1 cellular context compared by ENCODE assay signal in the genomic region with DNA sequence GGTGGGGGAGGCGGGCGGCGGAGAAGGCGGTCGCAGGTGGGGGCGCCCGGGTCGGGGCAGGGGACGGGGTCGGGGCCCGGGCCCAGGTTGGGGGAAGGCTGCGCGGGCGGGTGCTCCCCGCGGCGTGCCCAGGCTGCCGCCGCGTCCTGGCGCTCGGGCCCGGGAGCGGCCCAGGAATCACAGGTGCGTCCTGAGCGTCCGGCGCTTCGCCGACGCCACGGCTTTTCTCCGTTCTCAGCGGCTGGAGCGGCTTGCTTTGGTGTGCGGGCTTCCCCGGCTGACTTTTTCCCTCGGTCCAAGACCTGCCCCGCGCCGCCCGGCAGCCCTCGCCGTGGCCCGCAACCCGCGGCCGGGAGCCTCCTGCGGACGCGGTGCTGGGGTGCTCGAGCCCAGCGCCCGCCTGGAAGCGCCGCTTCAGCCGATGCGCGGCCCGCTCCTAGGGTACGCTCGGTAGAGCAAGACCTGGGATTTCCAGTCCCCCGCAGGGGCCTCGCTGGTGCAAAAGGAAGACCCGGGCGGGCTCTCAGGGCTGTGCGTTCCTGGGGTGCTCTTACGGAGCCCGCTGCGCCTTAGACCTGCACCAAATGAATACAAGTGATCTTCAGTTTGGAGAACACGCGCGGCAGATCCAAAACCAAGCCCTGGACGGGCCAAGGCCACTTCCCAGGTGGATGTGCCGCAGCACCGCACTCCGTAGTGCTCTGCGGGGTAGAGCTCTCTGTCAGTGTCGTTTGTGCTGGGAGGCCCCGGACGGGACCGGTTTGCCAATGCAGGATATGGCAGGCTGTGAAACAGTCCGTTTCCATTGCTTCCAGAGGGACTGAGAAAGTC.
TF ChIP-seq lines count a peak whose summit lies in the region.

No MANE protein-coding gene starts in this region.

TF ChIP-seq in HepG2, 621 proteins besides CTCF, POLR2A, EP300 and RAD21 (continued from another document and continues in another):
- TF ChIP-seq, protein P1, sequence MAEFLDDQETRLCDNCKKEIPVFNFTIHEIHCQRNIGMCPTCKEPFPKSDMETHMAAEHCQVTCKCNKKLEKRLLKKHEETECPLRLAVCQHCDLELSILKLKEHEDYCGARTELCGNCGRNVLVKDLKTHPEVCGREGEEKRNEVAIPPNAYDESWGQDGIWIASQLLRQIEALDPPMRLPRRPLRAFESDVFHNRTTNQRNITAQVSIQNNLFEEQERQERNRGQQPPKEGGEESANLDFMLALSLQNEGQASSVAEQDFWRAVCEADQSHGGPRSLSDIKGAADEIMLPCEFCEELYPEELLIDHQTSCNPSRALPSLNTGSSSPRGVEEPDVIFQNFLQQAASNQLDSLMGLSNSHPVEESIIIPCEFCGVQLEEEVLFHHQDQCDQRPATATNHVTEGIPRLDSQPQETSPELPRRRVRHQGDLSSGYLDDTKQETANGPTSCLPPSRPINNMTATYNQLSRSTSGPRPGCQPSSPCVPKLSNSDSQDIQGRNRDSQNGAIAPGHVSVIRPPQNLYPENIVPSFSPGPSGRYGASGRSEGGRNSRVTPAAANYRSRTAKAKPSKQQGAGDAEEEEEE (CRISPR knock-in tag; IDR thresholded peaks at IDR 0.05; ENCODE audit: borderline replicate concordance), result no peak
- TF ChIP-seq MTF2 (CRISPR knock-in tag; IDR thresholded peaks at IDR 0.05; ENCODE audit: borderline replicate concordance), result peak; percentile 69; the same call in 1 of the 2 replicates
- TF ChIP-seq ZBTB38 (CRISPR knock-in tag; IDR thresholded peaks at IDR 0.05), result no peak
- TF ChIP-seq ZFYVE20 (CRISPR knock-in tag; IDR thresholded peaks at IDR 0.05; ENCODE audit: borderline replicate concordance, low read depth), result no peak
- TF ChIP-seq SNAI1 (CRISPR knock-in tag; IDR thresholded peaks at IDR 0.05; ENCODE audit: borderline replicate concordance), result no peak
- TF ChIP-seq ISL2 (CRISPR knock-in tag; IDR thresholded peaks at IDR 0.05), result peak; percentile 23; the same call in 1 of the 2 replicates
- no peak for TF ChIP-seq MZF1 (CRISPR knock-in tag; IDR thresholded peaks at IDR 0.05; ENCODE audit: borderline replicate concordance)
- TF ChIP-seq TP53 (CRISPR knock-in tag; conservative IDR thresholded peaks at IDR 0.05), result no peak
- TF ChIP-seq, protein P2, sequence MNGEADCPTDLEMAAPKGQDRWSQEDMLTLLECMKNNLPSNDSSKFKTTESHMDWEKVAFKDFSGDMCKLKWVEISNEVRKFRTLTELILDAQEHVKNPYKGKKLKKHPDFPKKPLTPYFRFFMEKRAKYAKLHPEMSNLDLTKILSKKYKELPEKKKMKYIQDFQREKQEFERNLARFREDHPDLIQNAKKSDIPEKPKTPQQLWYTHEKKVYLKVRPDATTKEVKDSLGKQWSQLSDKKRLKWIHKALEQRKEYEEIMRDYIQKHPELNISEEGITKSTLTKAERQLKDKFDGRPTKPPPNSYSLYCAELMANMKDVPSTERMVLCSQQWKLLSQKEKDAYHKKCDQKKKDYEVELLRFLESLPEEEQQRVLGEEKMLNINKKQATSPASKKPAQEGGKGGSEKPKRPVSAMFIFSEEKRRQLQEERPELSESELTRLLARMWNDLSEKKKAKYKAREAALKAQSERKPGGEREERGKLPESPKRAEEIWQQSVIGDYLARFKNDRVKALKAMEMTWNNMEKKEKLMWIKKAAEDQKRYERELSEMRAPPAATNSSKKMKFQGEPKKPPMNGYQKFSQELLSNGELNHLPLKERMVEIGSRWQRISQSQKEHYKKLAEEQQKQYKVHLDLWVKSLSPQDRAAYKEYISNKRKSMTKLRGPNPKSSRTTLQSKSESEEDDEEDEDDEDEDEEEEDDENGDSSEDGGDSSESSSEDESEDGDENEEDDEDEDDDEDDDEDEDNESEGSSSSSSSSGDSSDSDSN (CRISPR knock-in tag; IDR thresholded peaks at IDR 0.05), result peak; percentile 69; the same call in 1 of the 2 replicates
- no peak for TF ChIP-seq RFX3 (CRISPR knock-in tag; IDR thresholded peaks at IDR 0.05)
- TF ChIP-seq ZNF724P (CRISPR knock-in tag; IDR thresholded peaks at IDR 0.05; ENCODE audit: borderline replicate concordance), result no peak
- TF ChIP-seq, protein P3, sequence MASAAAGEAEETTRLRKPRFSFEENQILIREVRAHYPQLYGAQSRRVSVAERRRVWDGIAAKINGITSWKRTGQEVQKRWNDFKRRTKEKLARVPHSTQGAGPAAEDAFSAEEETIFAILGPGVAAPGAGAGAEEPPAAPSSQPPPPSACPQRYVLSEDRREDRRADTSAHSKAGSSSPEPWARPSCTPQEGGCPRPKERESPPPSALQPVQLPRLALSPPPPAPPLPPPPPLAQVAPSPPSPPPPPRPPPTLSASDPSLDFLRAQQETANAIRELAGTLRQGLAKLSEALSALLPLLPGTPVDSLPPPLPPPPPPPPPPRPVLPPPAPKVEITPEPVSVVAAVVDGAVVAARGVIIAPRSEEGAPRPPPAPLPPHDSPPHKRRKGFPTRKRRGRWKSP (CRISPR knock-in tag; IDR thresholded peaks at IDR 0.05), result 0 out of 2 replicates have a peak, but pooled peaks have one; percentile 21
- TF ChIP-seq, protein P4, sequence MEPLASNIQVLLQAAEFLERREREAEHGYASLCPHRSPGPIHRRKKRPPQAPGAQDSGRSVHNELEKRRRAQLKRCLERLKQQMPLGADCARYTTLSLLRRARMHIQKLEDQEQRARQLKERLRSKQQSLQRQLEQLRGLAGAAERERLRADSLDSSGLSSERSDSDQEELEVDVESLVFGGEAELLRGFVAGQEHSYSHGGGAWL (CRISPR knock-in tag; IDR thresholded peaks at IDR 0.05), result 0 out of 2 replicates have a peak, but pooled peaks have one; percentile 29
- no peak for TF ChIP-seq ZNF75D (CRISPR knock-in tag; IDR thresholded peaks at IDR 0.05; ENCODE audit: borderline replicate concordance)
- TF ChIP-seq, protein P5, sequence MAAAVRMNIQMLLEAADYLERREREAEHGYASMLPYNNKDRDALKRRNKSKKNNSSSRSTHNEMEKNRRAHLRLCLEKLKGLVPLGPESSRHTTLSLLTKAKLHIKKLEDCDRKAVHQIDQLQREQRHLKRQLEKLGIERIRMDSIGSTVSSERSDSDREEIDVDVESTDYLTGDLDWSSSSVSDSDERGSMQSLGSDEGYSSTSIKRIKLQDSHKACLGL (CRISPR knock-in tag; IDR thresholded peaks at IDR 0.05), result peak; percentile 66
- TF ChIP-seq, protein P6, sequence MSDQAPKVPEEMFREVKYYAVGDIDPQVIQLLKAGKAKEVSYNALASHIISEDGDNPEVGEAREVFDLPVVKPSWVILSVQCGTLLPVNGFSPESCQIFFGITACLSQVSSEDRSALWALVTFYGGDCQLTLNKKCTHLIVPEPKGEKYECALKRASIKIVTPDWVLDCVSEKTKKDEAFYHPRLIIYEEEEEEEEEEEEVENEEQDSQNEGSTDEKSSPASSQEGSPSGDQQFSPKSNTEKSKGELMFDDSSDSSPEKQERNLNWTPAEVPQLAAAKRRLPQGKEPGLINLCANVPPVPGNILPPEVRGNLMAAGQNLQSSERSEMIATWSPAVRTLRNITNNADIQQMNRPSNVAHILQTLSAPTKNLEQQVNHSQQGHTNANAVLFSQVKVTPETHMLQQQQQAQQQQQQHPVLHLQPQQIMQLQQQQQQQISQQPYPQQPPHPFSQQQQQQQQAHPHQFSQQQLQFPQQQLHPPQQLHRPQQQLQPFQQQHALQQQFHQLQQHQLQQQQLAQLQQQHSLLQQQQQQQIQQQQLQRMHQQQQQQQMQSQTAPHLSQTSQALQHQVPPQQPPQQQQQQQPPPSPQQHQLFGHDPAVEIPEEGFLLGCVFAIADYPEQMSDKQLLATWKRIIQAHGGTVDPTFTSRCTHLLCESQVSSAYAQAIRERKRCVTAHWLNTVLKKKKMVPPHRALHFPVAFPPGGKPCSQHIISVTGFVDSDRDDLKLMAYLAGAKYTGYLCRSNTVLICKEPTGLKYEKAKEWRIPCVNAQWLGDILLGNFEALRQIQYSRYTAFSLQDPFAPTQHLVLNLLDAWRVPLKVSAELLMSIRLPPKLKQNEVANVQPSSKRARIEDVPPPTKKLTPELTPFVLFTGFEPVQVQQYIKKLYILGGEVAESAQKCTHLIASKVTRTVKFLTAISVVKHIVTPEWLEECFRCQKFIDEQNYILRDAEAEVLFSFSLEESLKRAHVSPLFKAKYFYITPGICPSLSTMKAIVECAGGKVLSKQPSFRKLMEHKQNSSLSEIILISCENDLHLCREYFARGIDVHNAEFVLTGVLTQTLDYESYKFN (CRISPR knock-in tag; conservative IDR thresholded peaks at IDR 0.05), result no peak
- TF ChIP-seq, protein P7, sequence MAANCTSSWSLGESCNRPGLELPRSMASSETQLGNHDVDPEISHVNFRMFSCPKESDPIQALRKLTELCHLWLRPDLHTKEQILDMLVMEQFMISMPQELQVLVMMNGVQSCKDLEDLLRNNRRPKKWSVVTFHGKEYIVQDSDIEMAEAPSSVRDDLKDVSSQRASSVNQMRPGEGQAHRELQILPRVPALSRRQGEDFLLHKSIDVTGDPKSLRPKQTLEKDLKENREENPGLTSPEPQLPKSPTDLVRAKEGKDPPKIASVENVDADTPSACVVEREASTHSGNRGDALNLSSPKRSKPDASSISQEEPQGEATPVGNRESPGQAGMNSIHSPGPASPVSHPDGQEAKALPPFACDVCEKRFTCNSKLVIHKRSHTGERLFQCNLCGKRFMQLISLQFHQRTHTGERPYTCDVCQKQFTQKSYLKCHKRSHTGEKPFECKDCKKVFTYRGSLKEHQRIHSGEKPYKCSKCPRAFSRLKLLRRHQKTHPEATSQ (CRISPR knock-in tag; IDR thresholded peaks at IDR 0.05; ENCODE audit: borderline replicate concordance), result no peak
- TF ChIP-seq, protein P8, sequence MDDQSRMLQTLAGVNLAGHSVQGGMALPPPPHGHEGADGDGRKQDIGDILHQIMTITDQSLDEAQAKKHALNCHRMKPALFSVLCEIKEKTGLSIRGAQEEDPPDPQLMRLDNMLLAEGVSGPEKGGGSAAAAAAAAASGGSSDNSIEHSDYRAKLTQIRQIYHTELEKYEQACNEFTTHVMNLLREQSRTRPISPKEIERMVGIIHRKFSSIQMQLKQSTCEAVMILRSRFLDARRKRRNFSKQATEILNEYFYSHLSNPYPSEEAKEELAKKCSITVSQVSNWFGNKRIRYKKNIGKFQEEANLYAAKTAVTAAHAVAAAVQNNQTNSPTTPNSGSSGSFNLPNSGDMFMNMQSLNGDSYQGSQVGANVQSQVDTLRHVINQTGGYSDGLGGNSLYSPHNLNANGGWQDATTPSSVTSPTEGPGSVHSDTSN (CRISPR knock-in tag; IDR thresholded peaks at IDR 0.05; ENCODE audit: borderline replicate concordance), result no peak
- TF ChIP-seq, protein P9, sequence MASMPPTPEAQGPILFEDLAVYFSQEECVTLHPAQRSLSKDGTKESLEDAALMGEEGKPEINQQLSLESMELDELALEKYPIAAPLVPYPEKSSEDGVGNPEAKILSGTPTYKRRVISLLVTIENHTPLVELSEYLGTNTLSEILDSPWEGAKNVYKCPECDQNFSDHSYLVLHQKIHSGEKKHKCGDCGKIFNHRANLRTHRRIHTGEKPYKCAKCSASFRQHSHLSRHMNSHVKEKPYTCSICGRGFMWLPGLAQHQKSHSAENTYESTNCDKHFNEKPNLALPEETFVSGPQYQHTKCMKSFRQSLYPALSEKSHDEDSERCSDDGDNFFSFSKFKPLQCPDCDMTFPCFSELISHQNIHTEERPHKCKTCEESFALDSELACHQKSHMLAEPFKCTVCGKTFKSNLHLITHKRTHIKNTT (CRISPR knock-in tag; IDR thresholded peaks at IDR 0.05), result no peak
- TF ChIP-seq MEF2D (CRISPR knock-in tag; IDR thresholded peaks at IDR 0.05), result 0 out of 2 replicates have a peak, but pooled peaks have one; percentile 15
- TF ChIP-seq NCOA2 (CRISPR knock-in tag; IDR thresholded peaks at IDR 0.05), result no peak
- TF ChIP-seq ZNF549 (CRISPR knock-in tag; IDR thresholded peaks at IDR 0.05), result 0 out of 2 replicates have a peak, but pooled peaks have one; percentile 31
- TF ChIP-seq, protein P10, sequence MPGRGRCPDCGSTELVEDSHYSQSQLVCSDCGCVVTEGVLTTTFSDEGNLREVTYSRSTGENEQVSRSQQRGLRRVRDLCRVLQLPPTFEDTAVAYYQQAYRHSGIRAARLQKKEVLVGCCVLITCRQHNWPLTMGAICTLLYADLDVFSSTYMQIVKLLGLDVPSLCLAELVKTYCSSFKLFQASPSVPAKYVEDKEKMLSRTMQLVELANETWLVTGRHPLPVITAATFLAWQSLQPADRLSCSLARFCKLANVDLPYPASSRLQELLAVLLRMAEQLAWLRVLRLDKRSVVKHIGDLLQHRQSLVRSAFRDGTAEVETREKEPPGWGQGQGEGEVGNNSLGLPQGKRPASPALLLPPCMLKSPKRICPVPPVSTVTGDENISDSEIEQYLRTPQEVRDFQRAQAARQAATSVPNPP (CRISPR knock-in tag; IDR thresholded peaks at IDR 0.05), result no peak
- TF ChIP-seq KDM2A (CRISPR knock-in tag; IDR thresholded peaks at IDR 0.05; ENCODE audit: borderline replicate concordance, low read depth), result no peak
- TF ChIP-seq YEATS4 (CRISPR knock-in tag; IDR thresholded peaks at IDR 0.05; ENCODE audit: borderline replicate concordance), result peak; percentile 61
- no peak for TF ChIP-seq ZNF670 (CRISPR knock-in tag; IDR thresholded peaks at IDR 0.05; ENCODE audit: borderline replicate concordance)
- no peak for TF ChIP-seq RXRA (CRISPR knock-in tag; IDR thresholded peaks at IDR 0.05)
- TF ChIP-seq HOXA3 (CRISPR knock-in tag; IDR thresholded peaks at IDR 0.05), result peak; percentile 28; the same call in 1 of the 2 replicates
- peak; percentile 70 for TF ChIP-seq HNRNPLL (IDR thresholded peaks at IDR 0.05; ENCODE audit: low read depth, low read length, poor library complexity, severe bottlenecking)
- no peak for TF ChIP-seq ZNF256 (CRISPR knock-in tag; conservative IDR thresholded peaks at IDR 0.05)
- peak; percentile 45; the same call in 1 of the 2 replicates for TF ChIP-seq HIVEP1 (CRISPR knock-in tag; IDR thresholded peaks at IDR 0.05)
- 0 out of 2 replicates have a peak, but pooled peaks have one; percentile 19 for TF ChIP-seq HOXD1 (CRISPR knock-in tag; IDR thresholded peaks at IDR 0.05)
- peak; percentile 71 for TF ChIP-seq ZNF563 (CRISPR knock-in tag; IDR thresholded peaks at IDR 0.05)
- TF ChIP-seq GZF1 (CRISPR knock-in tag; IDR thresholded peaks at IDR 0.05), result no peak
- peak; percentile 30; the same call in 1 of the 2 replicates for TF ChIP-seq ZFX (CRISPR knock-in tag; IDR thresholded peaks at IDR 0.05; ENCODE audit: low read depth)
- TF ChIP-seq, protein P11, sequence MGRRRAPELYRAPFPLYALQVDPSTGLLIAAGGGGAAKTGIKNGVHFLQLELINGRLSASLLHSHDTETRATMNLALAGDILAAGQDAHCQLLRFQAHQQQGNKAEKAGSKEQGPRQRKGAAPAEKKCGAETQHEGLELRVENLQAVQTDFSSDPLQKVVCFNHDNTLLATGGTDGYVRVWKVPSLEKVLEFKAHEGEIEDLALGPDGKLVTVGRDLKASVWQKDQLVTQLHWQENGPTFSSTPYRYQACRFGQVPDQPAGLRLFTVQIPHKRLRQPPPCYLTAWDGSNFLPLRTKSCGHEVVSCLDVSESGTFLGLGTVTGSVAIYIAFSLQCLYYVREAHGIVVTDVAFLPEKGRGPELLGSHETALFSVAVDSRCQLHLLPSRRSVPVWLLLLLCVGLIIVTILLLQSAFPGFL (CRISPR knock-in tag; IDR thresholded peaks at IDR 0.05), result 0 out of 2 replicates have a peak, but pooled peaks have one; percentile 39
- TF ChIP-seq AGO2 (optimal IDR thresholded peaks at IDR 0.05; ENCODE audit: low read depth, low read length), result peak; percentile 47
- 0 out of 2 replicates have a peak, but pooled peaks have one; percentile 34 for TF ChIP-seq ZNF430 (CRISPR knock-in tag; IDR thresholded peaks at IDR 0.05)
- TF ChIP-seq TSC22D2 (CRISPR knock-in tag; IDR thresholded peaks at IDR 0.05; ENCODE audit: borderline replicate concordance), result no peak
- peak; percentile 3; the same call in 1 of the 2 replicates for TF ChIP-seq SALL2 (CRISPR knock-in tag; IDR thresholded peaks at IDR 0.05)
- no peak for TF ChIP-seq ZNF737 (CRISPR knock-in tag; IDR thresholded peaks at IDR 0.05; ENCODE audit: borderline replicate concordance)
- TF ChIP-seq ZNF761 (CRISPR knock-in tag; conservative IDR thresholded peaks at IDR 0.05), result no peak
